In genomic region chr20:57392512-57393271, GRCh38 we compare ENCODE assay signal across 8 cellular contexts. TPM values are rescaled to one million over a fixed set of nuclear protein-coding genes. Genes with fewer than 3 reads are reported as not detected.
A peak's percentile ranks its signal among the peaks of the same experiment; 100 is the strongest.
DNase-seq lines count a peak whose midpoint lies in the region; ATAC-seq and TF ChIP-seq lines count a peak whose summit lies in the region.

No MANE protein-coding gene starts in this region.

- H4K20me1 ChIP-seq in BLaER1 treated with 17β-estradiol and CSF1 and Interleukin-3, amounts not matched to agents 10 nM and 100 nM: peaks cover 55 to 64% (median 63%) of the 10 kb centered on the region in 11 experiments

- peaks cover 0 to 11% (median 0%) of the 10 kb centered on the region in 11 experiments; a peak in 6 of 22 replicates for H3K9me3 ChIP-seq in BLaER1 treated with 17β-estradiol and CSF1 and Interleukin-3, amounts not matched to agents 10 nM and 100 nM (replicated peaks in 1 of 11)
- no peaks in the 10 kb centered on the region for H3K9me3 ChIP-seq in mucosa of rectum (ENCODE audit: control insufficient read depth in 2 of 2, low read length in 2 of 2)

- ATAC-seq in HG02759 (IDR thresholded peaks at IDR 0.05; ENCODE audit: unreplicated experiment): peak; percentile 17

- no peaks in the 10 kb centered on the region for H3K27me3 ChIP-seq in BLaER1 treated with 17β-estradiol and CSF1 and Interleukin-3, amounts not matched to agents 10 nM and 100 nM
- H3K27me3 ChIP-seq in mucosa of rectum (ENCODE audit: control insufficient read depth in 2 of 2, insufficient read depth in 2 of 2, low read length in 2 of 2): no peaks in the 10 kb centered on the region

- peak overlapping the region; percentile 86 to 100 (median 98) for H3K9ac ChIP-seq in BLaER1 treated with 17β-estradiol and CSF1 and Interleukin-3, amounts not matched to agents 10 nM and 100 nM
- H3K9ac ChIP-seq in mucosa of rectum (ENCODE audit: low read depth in 1 of 2, low read length in 2 of 2): peak overlapping the region; percentile 72 to 81

- H3K36me3 ChIP-seq in BLaER1 treated with 17β-estradiol and CSF1 and Interleukin-3, amounts not matched to agents 10 nM and 100 nM: peaks cover 46 to 58% (median 57%) of the 10 kb centered on the region in 11 experiments
- H3K36me3 ChIP-seq in mucosa of rectum (ENCODE audit: control insufficient read depth in 2 of 2, insufficient read depth in 2 of 2, low read length in 2 of 2): peaks cover 18 to 37% of the 10 kb centered on the region in 2 donors

- H3K27ac ChIP-seq in BLaER1 treated with 17β-estradiol and CSF1 and Interleukin-3, amounts not matched to agents 10 nM and 100 nM: peak overlapping the region; percentile 64 to 99 (median 96)
- H3K27ac ChIP-seq in coronary artery (peak overlapping the region; percentile 66 to 81), mucosa of rectum (ENCODE audit: low read depth in 2 of 2, low read length in 2 of 2) (peak overlapping the region; percentile 76 to 85)

- peaks cover 68 to 80% (median 76%) of the 10 kb centered on the region in 10 experiments for H3K4me1 ChIP-seq in BLaER1 treated with 17β-estradiol and CSF1 and Interleukin-3, amounts not matched to agents 10 nM and 100 nM
- peaks cover 47 to 59% of the 10 kb centered on the region in 2 donors for H3K4me1 ChIP-seq in mucosa of rectum (ENCODE audit: control insufficient read depth in 2 of 2, insufficient read depth in 2 of 2, low read length in 2 of 2)

- DNase-seq in activated CD4-positive, alpha-beta T cell treated with anti-CD3 and anti-CD28 coated beads for 24 hours (ENCODE audit: low read depth in 2 of 2): peak; percentile 47 to 50
- DNase-seq in coronary artery (ENCODE audit: low spot score): no peak
- DNase-seq in stimulated activated naive CD4-positive, alpha-beta T cell (lab: John Stamatoyannopoulos, UW): peak; percentile 76 to 93 (median 86)
- no peak for DNase-seq in NCI-H1436 (lab: John Stamatoyannopoulos, UW)
- no peak for DNase-seq in dermis blood vessel endothelial cell

- H3K4me3 ChIP-seq in BLaER1 treated with 17β-estradiol and CSF1 and Interleukin-3, amounts not matched to agents 10 nM and 100 nM: peak overlapping the region; percentile 82 to 100 (median 95)
- H3K4me3 ChIP-seq in coronary artery: peak overlapping the region; percentile 77
- peak overlapping the region; percentile 70 to 79 for H3K4me3 ChIP-seq in mucosa of rectum (ENCODE audit: low read length in 2 of 2)

- peak overlapping the region; percentile 95 to 100 (median 99) for H3K4me2 ChIP-seq in BLaER1 treated with 17β-estradiol and CSF1 and Interleukin-3, amounts not matched to agents 10 nM and 100 nM

- TF ChIP-seq CTCF in coronary artery (IDR thresholded peaks at IDR 0.05): no peak

RNA-seq across cellular contexts. Expression of gene RBM38, which starts 1.5 kb away (rescaled TPM):
- 13.8 and 21.6 TPM in 2 replicates for total RNA-seq in dermis blood vessel endothelial cell

RNA-seq across cellular contexts. Expression of gene RAE1, which starts 41.6 kb away (rescaled TPM):
- total RNA-seq in dermis blood vessel endothelial cell: 41.4 and 56.3 TPM in 2 replicates

Comparison
In these comparisons a context has a peak if more than half of its experiments do, and no peak if none do; other contexts are left out.
1. DNase-seq: peak in activated CD4-positive, alpha-beta T cell treated with anti-CD3 and anti-CD28 coated beads for 24 hours (2 of 2) and stimulated activated naive CD4-positive, alpha-beta T cell (6 of 6); none in coronary artery (single experiment), NCI-H1436 (single experiment) and dermis blood vessel endothelial cell (single experiment).
2. Peak in every context shown above with its lines, with median percentiles within 50 percentile points of each other: H3K27ac ChIP-seq and H3K4me3 ChIP-seq.